16 cellular contexts compared by ENCODE assay signal in the genomic region with DNA sequence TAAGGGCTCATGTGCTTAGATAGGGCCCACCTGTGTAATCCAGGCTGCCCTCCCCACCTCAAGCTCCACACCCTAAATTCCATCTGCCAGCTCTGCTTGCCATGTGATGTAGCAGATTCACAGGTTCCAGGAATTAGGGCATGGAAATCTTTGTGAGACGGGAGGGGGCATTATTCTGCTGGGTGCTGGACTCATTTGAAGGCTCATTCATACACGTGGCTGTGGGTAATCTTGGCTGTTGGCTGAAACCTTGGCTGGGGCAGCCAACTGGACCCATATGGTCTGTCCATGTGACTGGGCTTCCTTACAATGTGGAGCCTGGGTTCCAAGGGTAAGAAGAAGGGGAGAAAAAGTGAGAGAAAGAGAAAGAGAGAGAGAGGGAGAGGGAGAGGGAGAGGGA.
DNase-seq lines count a peak whose midpoint lies in the region; ATAC-seq, FAIRE-seq and TF ChIP-seq lines count a peak whose summit lies in the region.
"Had no signal": no experiment of that assay in that cellular context is flagged by ENCODE, and none has a peak within 500 bp of the region (broad histone marks: within the 10 kb centered on the region; RNA-seq: fewer than 3 reads in every experiment).

No MANE protein-coding gene starts in this region.

- no peak overlapping the region for H3K4me2 ChIP-seq in HepG2 (ENCODE audit: low read depth, low read length)
- H3K4me2 ChIP-seq: GM23338 had no signal

- H3K27ac Mint-ChIP-seq in neural crest cell (ENCODE audit: unreplicated experiment): peak overlapping the region; percentile 45
- H3K27ac Mint-ChIP-seq: GM23338 had no signal

- TF ChIP-seq CTCF in HepG2 (CRISPR knock-in tag; IDR thresholded peaks at IDR 0.05): no peak
- TF ChIP-seq CTCF in neural crest cell (conservative IDR thresholded peaks at IDR 0.05): no peak

- POLR2A ChIA-PET in HepG2 (lab: Yijun Ruan, JAX): no interaction called here

- H3K36me3 Mint-ChIP-seq in neural crest cell (ENCODE audit: low read depth): no peaks in the 10 kb centered on the region
- H3K36me3 Mint-ChIP-seq: CD4-positive, CD25-positive, alpha-beta regulatory T cell had no signal

- intact Hi-C loops in HepG2 (cut with micrococcal nuclease; ENCODE audit: unreplicated experiment): no loop called here

- DNase-seq in NCI-H524 (lab: John Stamatoyannopoulos, UW): peak; percentile 22 to 55
- DNase-seq in NCI-H524 treated with DMSO at 0.1 percent for 48 hours (lab: John Stamatoyannopoulos, UW): no peak
- peak; percentile 3 for DNase-seq in DMS 273 treated with DMSO at 0.1 percent for 48 hours (lab: John Stamatoyannopoulos, UW)
- DNase-seq in HepG2 (ENCODE audit: low spot score): no peak
- DNase-seq in neural crest cell (ENCODE audit: low read depth, low spot score): no peak
- DNase-seq in iPS-NIHi11 (ENCODE audit: low spot score): no peak
- DNase-seq: 8988T; CD4-positive, CD25-positive, alpha-beta regulatory T cell; DMS79; H7; IMR-90 had no signal

- TF ChIP-seq RAD21 in HepG2 (CRISPR knock-in tag; IDR thresholded peaks at IDR 0.05): no peak

- WGBS in HepG2 (ENCODE audit: low lambda C conversion rate): 0% methylated on average over 2 of the region's 2 CpGs

- H3K27ac ChIP-seq in HepG2 (ENCODE audit: extremely low read length, insufficient read depth, low read length): no peak overlapping the region
- H3K27ac ChIP-seq: BLaER1 treated with 17β-estradiol and CSF1 and Interleukin-3, amounts not matched to agents 10 nM and 100 nM had no signal

- H2AFZ ChIP-seq in HepG2 (ENCODE audit: low read length): no peak overlapping the region

- H3K4me1 Mint-ChIP-seq in neural crest cell: peaks cover 27% of the 10 kb centered on the region
- H3K4me1 Mint-ChIP-seq: CD4-positive, CD25-positive, alpha-beta regulatory T cell had no signal

- no peak overlapping the region for H3K4me3 Mint-ChIP-seq in neural crest cell
- H3K4me3 Mint-ChIP-seq: CD4-positive, CD25-positive, alpha-beta regulatory T cell; GM23338 had no signal

- no peaks in the 10 kb centered on the region for H3K79me2 ChIP-seq in HepG2 (ENCODE audit: insufficient read depth, low read length)

- ATAC-seq in HepG2 (no peak), GM19452 (IDR thresholded peaks at IDR 0.05; ENCODE audit: unreplicated experiment) (no peak)
- ATAC-seq: GM12878, GM23338 had no signal

- in situ Hi-C loops in HepG2 (cut with HindIII; ENCODE audit: extremely low pct_ligation_motif_present, low pct_unique_long_range_greater_than_20kb): no loop called here

- H3K9ac ChIP-seq in HepG2 (ENCODE audit: insufficient read depth, low read depth, low read length): no peak overlapping the region
- H3K9ac ChIP-seq: BLaER1 treated with 17β-estradiol and CSF1 and Interleukin-3, amounts not matched to agents 10 nM and 100 nM had no signal

- no TSS peak for BruUV-seq in HepG2 (replicated peaks; lab: Mats Ljungman, UMichigan)

- CTCF ChIA-PET in HepG2 (lab: Yijun Ruan, JAX; ENCODE audit: low intra/inter-chr PET ratio, low total read pairs): no interaction called here

- H3K27me3 ChIP-seq in HepG2 (ENCODE audit: control insufficient read depth in 1 of 2, insufficient read depth in 2 of 2, low read length in 2 of 2): no peaks in the 10 kb centered on the region
- H3K27me3 ChIP-seq: BLaER1 treated with 17β-estradiol and CSF1 and Interleukin-3, amounts not matched to agents 10 nM and 100 nM had no signal

- no peaks in the 10 kb centered on the region for H4K20me1 ChIP-seq in HepG2 (ENCODE audit: insufficient read depth, low read length)
- H4K20me1 ChIP-seq: BLaER1 treated with 17β-estradiol and CSF1 and Interleukin-3, amounts not matched to agents 10 nM and 100 nM had no signal

- H3K4me3 ChIP-seq in HepG2 (replicated peaks in 1 of 3; ENCODE audit: insufficient read depth in 1 of 3, low read depth in 2 of 3, low read length in 3 of 3): no peak overlapping the region
- H3K4me3 ChIP-seq: BLaER1 treated with 17β-estradiol and CSF1 and Interleukin-3, amounts not matched to agents 10 nM and 100 nM; GM12878; GM23338 had no signal

- no peaks in the 10 kb centered on the region for H3K36me3 ChIP-seq in HepG2 (replicated peaks in 1 of 2; ENCODE audit: control insufficient read depth in 1 of 2, insufficient read depth in 2 of 2, low read length in 2 of 2)
- H3K36me3 ChIP-seq: BLaER1 treated with 17β-estradiol and CSF1 and Interleukin-3, amounts not matched to agents 10 nM and 100 nM had no signal

- FAIRE-seq in HepG2 (lab: Jason Lieb, UNC): no peak
- FAIRE-seq: GM12878, GM18507 had no signal

- peaks cover 30% of the 10 kb centered on the region for H3K4me1 ChIP-seq in HepG2 (ENCODE audit: insufficient read depth, low read length)

- no peak for TF ChIP-seq POLR2A in HepG2 (IDR thresholded peaks at IDR 0.05; ENCODE audit: insufficient read depth in 1 of 2, low read depth in 2 of 2, low read length in 2 of 2)

- H3K9me3 ChIP-seq in HepG2 (ENCODE audit: low read length): no peaks in the 10 kb centered on the region

- no peaks in the 10 kb centered on the region for H3K9me3 Mint-ChIP-seq in neural crest cell
- H3K9me3 Mint-ChIP-seq: CD4-positive, CD25-positive, alpha-beta regulatory T cell had no signal

- H3K27me3 Mint-ChIP-seq in neural crest cell (ENCODE audit: low read depth): no peaks in the 10 kb centered on the region

- no peak for TF ChIP-seq EP300 in HepG2 (IDR thresholded peaks at IDR 0.05; ENCODE audit: low read depth in 2 of 2, low read length in 2 of 2)
- no peak for TF ChIP-seq EP300 in HepG2 (CRISPR knock-in tag; IDR thresholded peaks at IDR 0.05; ENCODE audit: borderline replicate concordance)

TF ChIP-seq in HepG2, 621 proteins besides CTCF, POLR2A, EP300 and RAD21:
- TF ChIP-seq GTF2F1 (IDR thresholded peaks at IDR 0.05; ENCODE audit: low read length) (no peak), ZNF777 (CRISPR knock-in tag; IDR thresholded peaks at IDR 0.05) (no peak)
- TF ChIP-seq, protein P1, sequence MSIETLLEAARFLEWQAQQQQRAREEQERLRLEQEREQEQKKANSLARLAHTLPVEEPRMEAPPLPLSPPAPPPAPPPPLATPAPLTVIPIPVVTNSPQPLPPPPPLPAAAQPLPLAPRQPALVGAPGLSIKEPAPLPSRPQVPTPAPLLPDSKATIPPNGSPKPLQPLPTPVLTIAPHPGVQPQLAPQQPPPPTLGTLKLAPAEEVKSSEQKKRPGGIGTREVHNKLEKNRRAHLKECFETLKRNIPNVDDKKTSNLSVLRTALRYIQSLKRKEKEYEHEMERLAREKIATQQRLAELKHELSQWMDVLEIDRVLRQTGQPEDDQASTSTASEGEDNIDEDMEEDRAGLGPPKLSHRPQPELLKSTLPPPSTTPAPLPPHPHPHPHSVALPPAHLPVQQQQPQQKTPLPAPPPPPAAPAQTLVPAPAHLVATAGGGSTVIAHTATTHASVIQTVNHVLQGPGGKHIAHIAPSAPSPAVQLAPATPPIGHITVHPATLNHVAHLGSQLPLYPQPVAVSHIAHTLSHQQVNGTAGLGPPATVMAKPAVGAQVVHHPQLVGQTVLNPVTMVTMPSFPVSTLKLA (IDR thresholded peaks at IDR 0.05): peak; percentile 61

Comparison
In these comparisons a context has a peak if more than half of its experiments do, and no peak if none do; other contexts are left out.
1. DNase-seq: peak in NCI-H524 (2 of 2) and DMS 273 treated with DMSO at 0.1 percent for 48 hours (single experiment); none in NCI-H524 treated with DMSO at 0.1 percent for 48 hours (single experiment), HepG2 (single experiment), neural crest cell (single experiment) and iPS-NIHi11 (single experiment).